Comparison of ENCODE assay signal across 8 cellular contexts in genomic region chr17:8382880-8383142, GRCh38. TPM values are rescaled to one million over a fixed set of nuclear protein-coding genes. Genes with fewer than 3 reads are reported as not detected.
DNase-seq lines count a peak whose midpoint lies in the region; ATAC-seq and TF ChIP-seq lines count a peak whose summit lies in the region.

No MANE protein-coding gene starts in this region.

- DNase-seq in stimulated activated naive CD8-positive, alpha-beta T cell treated with anti-CD3 and anti-CD28 coated beads, Interleukin-15, Interleukin-2, amounts not matched to agents 100 U/mL and 50 U/mL, for 24 hours: no peak
- DNase-seq in memory B cell (ENCODE audit: low spot score in 2 of 2): no peak
- no peak for DNase-seq in NCI-H2171 (lab: John Stamatoyannopoulos, UW)
- DNase-seq in NCI-H1694 (lab: John Stamatoyannopoulos, UW): no peak
- no peak for DNase-seq in NCI-H345 treated with DMSO at 0.1 percent for 48 hours (lab: John Stamatoyannopoulos, UW; ENCODE audit: unreplicated experiment)
- no peak for DNase-seq in D341Med (ENCODE audit: low spot score)

- TF ChIP-seq CTCF in brain (conservative IDR thresholded peaks at IDR 0.05): no peak

- H3K36me3 Mint-ChIP-seq in stimulated activated naive CD8-positive, alpha-beta T cell treated with anti-CD3 and anti-CD28 coated beads, Interleukin-15, Interleukin-2, amounts not matched to agents 100 ng/mL and 50 ng/mL, for 24 hours (ENCODE audit: low read depth): peaks cover 54% of the 10 kb centered on the region
- H3K36me3 Mint-ChIP-seq in brain: peaks cover 52% of the 10 kb centered on the region
- peaks cover 24% of the 10 kb centered on the region for H3K36me3 Mint-ChIP-seq in memory B cell

- peaks cover 62% of the 10 kb centered on the region for H3K4me1 Mint-ChIP-seq in stimulated activated naive CD8-positive, alpha-beta T cell treated with anti-CD3 and anti-CD28 coated beads, Interleukin-15, Interleukin-2, amounts not matched to agents 100 ng/mL and 50 ng/mL, for 24 hours (ENCODE audit: low read depth)
- H3K4me1 Mint-ChIP-seq in brain: peaks cover 76% of the 10 kb centered on the region
- H3K4me1 Mint-ChIP-seq in memory B cell: peaks cover 30% of the 10 kb centered on the region

- peak overlapping the region; percentile 99 for H3K4me3 Mint-ChIP-seq in stimulated activated naive CD8-positive, alpha-beta T cell treated with anti-CD3 and anti-CD28 coated beads, Interleukin-15, Interleukin-2, amounts not matched to agents 100 ng/mL and 50 ng/mL, for 24 hours
- peak overlapping the region; percentile 94 to 100 (median 96) for H3K4me3 Mint-ChIP-seq in brain
- H3K4me3 Mint-ChIP-seq in memory B cell: peak overlapping the region; percentile 94

- H3K9me3 Mint-ChIP-seq in stimulated activated naive CD8-positive, alpha-beta T cell treated with anti-CD3 and anti-CD28 coated beads, Interleukin-15, Interleukin-2, amounts not matched to agents 100 ng/mL and 50 ng/mL, for 24 hours: no peaks in the 10 kb centered on the region
- H3K9me3 Mint-ChIP-seq in brain (no peaks in the 10 kb centered on the region), memory B cell (no peaks in the 10 kb centered on the region)

- peak overlapping the region; percentile 98 for H3K27ac Mint-ChIP-seq in stimulated activated naive CD8-positive, alpha-beta T cell treated with anti-CD3 and anti-CD28 coated beads, Interleukin-15, Interleukin-2, amounts not matched to agents 100 ng/mL and 50 ng/mL, for 24 hours
- H3K27ac Mint-ChIP-seq in brain: peak overlapping the region; percentile 93 to 100 (median 98)
- peak overlapping the region; percentile 97 for H3K27ac Mint-ChIP-seq in memory B cell

- no peak for ATAC-seq in stimulated activated naive CD8-positive, alpha-beta T cell treated with anti-CD3 and anti-CD28 coated beads, Interleukin-15, Interleukin-2, amounts not matched to agents 100 U/mL and 50 U/mL, for 24 hours
- no peak for ATAC-seq in memory B cell (ENCODE audit: low read depth)

- H3K27me3 Mint-ChIP-seq in stimulated activated naive CD8-positive, alpha-beta T cell treated with anti-CD3 and anti-CD28 coated beads, Interleukin-15, Interleukin-2, amounts not matched to agents 100 ng/mL and 50 ng/mL, for 24 hours: no peaks in the 10 kb centered on the region
- peaks cover 16% of the 10 kb centered on the region for H3K27me3 Mint-ChIP-seq in brain
- H3K27me3 Mint-ChIP-seq in memory B cell: no peaks in the 10 kb centered on the region

RNA-seq across cellular contexts. Expression of gene RPL26, which starts 0.2 kb away (rescaled TPM):
- polyA plus RNA-seq in brain (ENCODE audit: insufficient read depth, low read depth, low replicate concordance): 3,177 TPM

RNA-seq across cellular contexts. Expression of gene RNF222, which starts 14.8 kb away (rescaled TPM):
- not detected for polyA plus RNA-seq in brain (ENCODE audit: insufficient read depth, low read depth, low replicate concordance)

RNA-seq across cellular contexts. Expression of gene ODF4, which starts 43.2 kb away (rescaled TPM):
- not detected for polyA plus RNA-seq in brain (ENCODE audit: insufficient read depth, low read depth, low replicate concordance)

RNA-seq across cellular contexts. Expression of gene NDEL1, which starts 52.9 kb away (rescaled TPM):
- polyA plus RNA-seq in brain (ENCODE audit: insufficient read depth, low read depth, low replicate concordance): 33.2 TPM
